8 cellular contexts compared by ENCODE assay signal in the genomic region with DNA sequence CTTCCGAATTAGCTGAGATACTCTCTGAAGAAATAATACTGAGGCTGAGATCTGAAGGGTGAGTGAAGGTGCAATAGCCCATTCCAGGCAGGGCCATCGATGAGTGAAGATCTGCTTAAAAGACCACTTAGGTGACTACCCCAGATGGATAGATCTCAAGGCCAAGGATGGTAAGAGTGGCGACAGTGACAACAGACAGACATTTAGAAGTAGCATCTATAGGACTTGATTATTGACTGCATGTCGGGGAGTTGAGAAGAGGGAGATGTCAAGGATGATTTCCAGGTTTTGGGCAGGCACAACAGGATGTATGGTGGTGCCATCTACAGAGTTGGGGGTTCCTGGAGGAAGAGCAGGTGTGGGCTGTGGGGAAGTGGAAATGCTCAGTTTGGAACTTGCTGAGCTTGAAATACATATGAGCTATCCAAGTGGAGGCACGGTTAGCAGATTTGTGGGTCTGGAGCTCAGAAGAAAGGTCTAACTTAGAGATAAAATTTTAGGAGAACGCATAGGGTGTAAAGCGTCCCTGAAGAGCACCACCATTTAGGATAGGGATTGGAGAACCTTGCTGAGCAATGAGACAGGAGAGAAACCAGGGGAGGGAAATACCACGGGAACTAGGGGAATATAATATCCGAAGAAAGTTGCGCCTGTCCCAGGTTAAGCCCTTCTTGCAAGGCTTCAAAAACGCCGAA. TPM values are rescaled to one million over a fixed set of nuclear protein-coding genes. Genes with fewer than 3 reads are reported as not detected.
DNase-seq lines count a peak whose midpoint lies in the region; ATAC-seq and TF ChIP-seq lines count a peak whose summit lies in the region.

No MANE protein-coding gene starts in this region.

- intact Hi-C loops in thyroid gland (cut with DNase I) = no loop called here

- peak; percentile 10 for TF ChIP-seq CTCF in chondrocyte (IDR thresholded peaks at IDR 0.05)
- TF ChIP-seq CTCF in liver (IDR thresholded peaks at IDR 0.05; ENCODE audit: low read depth, low read length, missing input control) = no peak
- TF ChIP-seq CTCF in thyroid gland (IDR thresholded peaks at IDR 0.05) = no peak

- H3K36me3 ChIP-seq in liver (ENCODE audit: control insufficient read depth in 4 of 4, insufficient read depth in 3 of 4, low read depth in 1 of 4, low read length in 3 of 4) = peaks cover 0 to 4% (median 0%) of the 10 kb centered on the region in 4 donors
- no peaks in the 10 kb centered on the region for H3K36me3 ChIP-seq in thyroid gland

- no peaks in the 10 kb centered on the region for H3K9me3 Mint-ChIP-seq in chondrocyte (ENCODE audit: low read depth)

- WGBS in liver = 19% methylated on average over 12 of the region's 12 CpGs
- WGBS in thyroid gland, 2 donors = 15 to 18% methylated on average over 11 of the region's 12 CpGs

- no peak for TF ChIP-seq POLR2A in thyroid gland (IDR thresholded peaks at IDR 0.05)

- peaks cover 2 to 21% (median 10%) of the 10 kb centered on the region in 4 donors for H3K4me1 ChIP-seq in liver (ENCODE audit: control insufficient read depth in 4 of 4, insufficient read depth in 4 of 4, low read length in 3 of 4)
- peaks cover 18 to 37% of the 10 kb centered on the region in 2 donors for H3K4me1 ChIP-seq in thyroid gland

- peak overlapping the region; percentile 84 for H3K4me3 Mint-ChIP-seq in chondrocyte (ENCODE audit: unreplicated experiment)

- H3K9me3 ChIP-seq in liver (ENCODE audit: control insufficient read depth in 4 of 4, low read length in 3 of 4) (no peaks in the 10 kb centered on the region), thyroid gland (no peaks in the 10 kb centered on the region)

- H3K27me3 Mint-ChIP-seq in chondrocyte (ENCODE audit: low read depth) = no peaks in the 10 kb centered on the region

- H3K27me3 ChIP-seq in liver (ENCODE audit: control insufficient read depth in 4 of 4, insufficient read depth in 4 of 4, low read length in 3 of 4) (no peaks in the 10 kb centered on the region), thyroid gland (no peaks in the 10 kb centered on the region)

- H3K4me3 ChIP-seq in liver (ENCODE audit: low read depth in 1 of 3, low read length in 3 of 3) (peak overlapping the region; percentile 61 to 81 (median 72)), thyroid gland (replicated peaks in 1 of 3) (peak overlapping the region; percentile 38 to 94 (median 94))

- TF ChIP-seq RAD21 in liver (IDR thresholded peaks at IDR 0.05) = peak in 1 of 2 donors; percentile 5

- H3K36me3 Mint-ChIP-seq in chondrocyte (ENCODE audit: low read depth) = peaks cover 7% of the 10 kb centered on the region

- H3K27ac Mint-ChIP-seq in chondrocyte (ENCODE audit: unreplicated experiment) = peak overlapping the region; percentile 99

- peak overlapping the region; percentile 93 to 99 for H3K9ac ChIP-seq in liver (ENCODE audit: low read depth in 1 of 2, low read length in 2 of 2)

- ATAC-seq in GM21576 (IDR thresholded peaks at IDR 0.05; ENCODE audit: unreplicated experiment) (peak; percentile 2), GM19463 (IDR thresholded peaks at IDR 0.05; ENCODE audit: unreplicated experiment) (no peak)

- peak; percentile 27 for DNase-seq in COLO829 (ENCODE audit: low spot score)
- peak; percentile 9 for DNase-seq in OCI-M2 (lab: John Stamatoyannopoulos, UW; ENCODE audit: unreplicated experiment)
- DNase-seq in chondrocyte (ENCODE audit: low spot score) = no peak
- peak in 1 of 2 donors; percentile 2 for DNase-seq in thyroid gland
- no peak for DNase-seq in superior temporal gyrus (ENCODE audit: extremely low spot score)

- peak overlapping the region; percentile 98 for H3K27ac ChIP-seq in liver (ENCODE audit: low read depth in 1 of 2, low read length in 2 of 2)
- peak overlapping the region; percentile 90 to 99 (median 98) for H3K27ac ChIP-seq in thyroid gland

- H3K4me1 Mint-ChIP-seq in chondrocyte (ENCODE audit: low read depth) = peaks cover 43% of the 10 kb centered on the region

TF ChIP-seq in liver, 16 proteins besides CTCF, POLR2A, EP300 and RAD21:
- TF ChIP-seq HNF4A (conservative IDR thresholded peaks at IDR 0.05) (no peak), HNF4G (IDR thresholded peaks at IDR 0.05) (no peak), FOXA1 (IDR thresholded peaks at IDR 0.05) (no peak), FOXA2 (IDR thresholded peaks at IDR 0.05) (no peak), TAF1 (conservative IDR thresholded peaks at IDR 0.05) (no peak), RXRA (IDR thresholded peaks at IDR 0.05) (no peak), NR2F2 (IDR thresholded peaks at IDR 0.05) (no peak), SP1 (IDR thresholded peaks at IDR 0.05) (no peak), JUND (IDR thresholded peaks at IDR 0.05) (no peak), REST (IDR thresholded peaks at IDR 0.05) (no peak)
- TF ChIP-seq, protein P1, sequence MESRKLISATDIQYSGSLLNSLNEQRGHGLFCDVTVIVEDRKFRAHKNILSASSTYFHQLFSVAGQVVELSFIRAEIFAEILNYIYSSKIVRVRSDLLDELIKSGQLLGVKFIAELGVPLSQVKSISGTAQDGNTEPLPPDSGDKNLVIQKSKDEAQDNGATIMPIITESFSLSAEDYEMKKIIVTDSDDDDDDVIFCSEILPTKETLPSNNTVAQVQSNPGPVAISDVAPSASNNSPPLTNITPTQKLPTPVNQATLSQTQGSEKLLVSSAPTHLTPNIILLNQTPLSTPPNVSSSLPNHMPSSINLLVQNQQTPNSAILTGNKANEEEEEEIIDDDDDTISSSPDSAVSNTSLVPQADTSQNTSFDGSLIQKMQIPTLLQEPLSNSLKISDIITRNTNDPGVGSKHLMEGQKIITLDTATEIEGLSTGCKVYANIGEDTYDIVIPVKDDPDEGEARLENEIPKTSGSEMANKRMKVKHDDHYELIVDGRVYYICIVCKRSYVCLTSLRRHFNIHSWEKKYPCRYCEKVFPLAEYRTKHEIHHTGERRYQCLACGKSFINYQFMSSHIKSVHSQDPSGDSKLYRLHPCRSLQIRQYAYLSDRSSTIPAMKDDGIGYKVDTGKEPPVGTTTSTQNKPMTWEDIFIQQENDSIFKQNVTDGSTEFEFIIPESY (IDR thresholded peaks at IDR 0.05) = no peak
- TF ChIP-seq, protein P2, sequence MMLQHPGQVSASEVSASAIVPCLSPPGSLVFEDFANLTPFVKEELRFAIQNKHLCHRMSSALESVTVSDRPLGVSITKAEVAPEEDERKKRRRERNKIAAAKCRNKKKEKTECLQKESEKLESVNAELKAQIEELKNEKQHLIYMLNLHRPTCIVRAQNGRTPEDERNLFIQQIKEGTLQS (IDR thresholded peaks at IDR 0.05) = no peak
- TF ChIP-seq, protein P3, sequence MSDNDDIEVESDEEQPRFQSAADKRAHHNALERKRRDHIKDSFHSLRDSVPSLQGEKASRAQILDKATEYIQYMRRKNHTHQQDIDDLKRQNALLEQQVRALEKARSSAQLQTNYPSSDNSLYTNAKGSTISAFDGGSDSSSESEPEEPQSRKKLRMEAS (IDR thresholded peaks at IDR 0.05) = no peak

RNA-seq across cellular contexts. Expression of gene UFSP2, which starts 0.7 kb away (rescaled TPM):
- 25.2 to 35.0 TPM (median 33.0 TPM) in 3 replicates for total RNA-seq in chondrocyte
- total RNA-seq in liver = 10 to 100 TPM; 16.6 to 17.2 TPM
- 10 to 100 TPM; 12.2 to 12.9 TPM for polyA plus RNA-seq in liver
- 10 to 100 TPM; 44.1 to 59.5 (median 53.4) TPM for total RNA-seq in thyroid gland

RNA-seq across cellular contexts. Expression of gene ANKRD37, which starts 28.4 kb away (rescaled TPM):
- total RNA-seq in chondrocyte (8.6 to 18.3 TPM (median 16.7 TPM) in 3 replicates), liver (1 to 10 TPM; 1.2 to 2.2 TPM), thyroid gland (10 to 100 TPM in 2 of 4 donors, 1 to 10 TPM in 2; 3.8 to 17.1 (median 9.8) TPM)
- polyA plus RNA-seq in liver = 1 to 10 TPM; 4.6 to 7.9 TPM

RNA-seq across cellular contexts. Expression of gene LRP2BP, which starts 29.3 kb away (rescaled TPM):
- total RNA-seq in chondrocyte (0.46 to 0.52 TPM (median 0.49 TPM) in 3 replicates), liver (under 1 TPM; 0.17 to 0.23 TPM), thyroid gland (1 to 10 TPM; 1.4 to 3.1 (median 2.3) TPM)
- under 1 TPM; 0.09 to 0.64 TPM for polyA plus RNA-seq in liver

RNA-seq across cellular contexts. Expression of gene CCDC110, which starts 46.5 kb away (rescaled TPM):
- total RNA-seq in chondrocyte = 2.3 to 5.4 TPM (median 3.7 TPM) in 3 replicates
- 1 to 10 TPM in 1 of 2 donors, not detected in 1; 1.5 TPM for total RNA-seq in liver
- polyA plus RNA-seq in liver = under 1 TPM; 0.45 to 0.60 TPM
- total RNA-seq in thyroid gland = 10 to 100 TPM in 2 of 4 donors, 1 to 10 TPM in 2; 6.8 to 22.1 (median 10.4) TPM

Comparison
In these comparisons a context has a peak if more than half of its experiments do, and no peak if none do; other contexts are left out.
1. DNase-seq: peak in COLO829 (single experiment) and OCI-M2 (single experiment); none in chondrocyte (single experiment) and superior temporal gyrus (single experiment).